In the genomic region with DNA sequence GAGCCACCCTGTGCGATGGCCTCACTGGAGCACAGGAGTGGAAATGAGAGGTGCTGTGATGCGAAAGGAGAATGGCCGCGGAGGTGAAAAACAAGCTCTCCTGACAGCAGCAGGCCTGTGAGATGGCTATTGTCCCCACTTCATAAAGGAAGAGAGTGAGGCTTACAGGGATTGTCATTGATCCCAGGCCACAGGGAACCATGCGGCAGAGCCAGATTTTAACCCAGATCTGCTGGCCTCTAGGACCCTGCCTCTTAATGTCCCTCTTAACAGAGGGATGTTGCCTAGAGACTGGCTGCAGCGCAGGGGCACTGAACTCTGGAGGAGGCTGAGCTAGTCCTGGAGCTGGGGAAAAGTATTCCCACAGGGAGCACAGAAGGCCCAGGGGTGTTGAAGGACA, we compare ENCODE assay signal across 15 cellular contexts. TPM values are rescaled to one million over a fixed set of nuclear protein-coding genes. Genes with fewer than 3 reads are reported as not detected.
DNase-seq lines count a peak whose midpoint lies in the region; ATAC-seq and TF ChIP-seq lines count a peak whose summit lies in the region.
"Had no signal": no experiment of that assay in that cellular context is flagged by ENCODE, and none has a peak within 500 bp of the region (broad histone marks: within the 10 kb centered on the region; RNA-seq: fewer than 3 reads in every experiment).

No MANE protein-coding gene starts in this region.

- TF ChIP-seq CTCF in endodermal cell (conservative IDR thresholded peaks at IDR 0.05), result no peak

- peak overlapping the region; percentile 30 for H3K27ac Mint-ChIP-seq in activated naive CD4-positive, alpha-beta T cell treated with anti-CD3 and anti-CD28 coated beads, Interleukin-2, amount 50 U/mL, for 24 hours
- H3K27ac Mint-ChIP-seq in activated naive CD4-positive, alpha-beta T cell treated with anti-CD3 and anti-CD28 coated beads for 36 hours, result no peak overlapping the region
- H3K27ac Mint-ChIP-seq in T-helper 17 cell, result peak overlapping the region; percentile 98
- H3K27ac Mint-ChIP-seq in endodermal cell, result peak overlapping the region; percentile 52
- H3K27ac Mint-ChIP-seq in stimulated activated memory B cell treated with anti-CD40 and anti-IgM and Interleukin-4, amounts not matched to agents 10 μg/mL and 1 μg/mL and 100 μg/mL, for 72 hours, result peak overlapping the region; percentile 80

- POLR2A ChIA-PET in HEK293T (lab: Yijun Ruan, JAX), result no interaction called here

- H3K4me3 Mint-ChIP-seq in activated naive CD4-positive, alpha-beta T cell treated with anti-CD3 and anti-CD28 coated beads, Interleukin-2, amount 50 U/mL, for 24 hours, result no peak overlapping the region
- H3K4me3 Mint-ChIP-seq in activated naive CD4-positive, alpha-beta T cell treated with anti-CD3 and anti-CD28 coated beads for 36 hours, result no peak overlapping the region
- H3K4me3 Mint-ChIP-seq in T-helper 17 cell (peak overlapping the region; percentile 76), endodermal cell (no peak overlapping the region)
- H3K4me3 Mint-ChIP-seq in stimulated activated memory B cell treated with anti-CD40 and anti-IgM and Interleukin-4, amounts not matched to agents 10 μg/mL and 1 μg/mL and 100 μg/mL, for 72 hours, result no peak overlapping the region
- H3K4me3 Mint-ChIP-seq: activated naive CD4-positive, alpha-beta T cell treated with anti-CD3 and anti-CD28 coated beads, Interleukin-2, amount 10 ng/mL, durations not matched to agents 7 days and 5 days had no signal

- peaks cover 48% of the 10 kb centered on the region for H3K4me1 Mint-ChIP-seq in activated naive CD4-positive, alpha-beta T cell treated with anti-CD3 and anti-CD28 coated beads, Interleukin-2, amount 50 U/mL, for 24 hours
- peaks cover 41% of the 10 kb centered on the region for H3K4me1 Mint-ChIP-seq in activated naive CD4-positive, alpha-beta T cell treated with anti-CD3 and anti-CD28 coated beads for 36 hours (ENCODE audit: low read depth)
- H3K4me1 Mint-ChIP-seq in T-helper 17 cell, result peaks cover 37% of the 10 kb centered on the region
- H3K4me1 Mint-ChIP-seq in endodermal cell, result peaks cover 27% of the 10 kb centered on the region
- peaks cover 50% of the 10 kb centered on the region for H3K4me1 Mint-ChIP-seq in stimulated activated memory B cell treated with anti-CD40 and anti-IgM and Interleukin-4, amounts not matched to agents 10 μg/mL and 1 μg/mL and 100 μg/mL, for 72 hours

- no peak overlapping the region for H3K9ac ChIP-seq in endodermal cell (ENCODE audit: extremely low read depth, low read length, poor library complexity, severe bottlenecking)

- no peak for ATAC-seq in T-helper 17 cell
- no peak for ATAC-seq in stimulated activated memory B cell treated with anti-CD40 and anti-IgM and Interleukin-4, amounts not matched to agents 10 μg/mL and 1 μg/mL and 100 μg/mL, for 72 hours
- no peak for ATAC-seq in GM21576 (IDR thresholded peaks at IDR 0.05; ENCODE audit: unreplicated experiment)
- no peak for ATAC-seq in HG03135 (IDR thresholded peaks at IDR 0.05; ENCODE audit: unreplicated experiment)

- H3K9me3 Mint-ChIP-seq in activated naive CD4-positive, alpha-beta T cell treated with anti-CD3 and anti-CD28 coated beads, Interleukin-2, amount 50 U/mL, for 24 hours, result no peaks in the 10 kb centered on the region
- H3K9me3 Mint-ChIP-seq in activated naive CD4-positive, alpha-beta T cell treated with anti-CD3 and anti-CD28 coated beads for 36 hours, result no peaks in the 10 kb centered on the region
- no peaks in the 10 kb centered on the region for H3K9me3 Mint-ChIP-seq in endodermal cell
- H3K9me3 Mint-ChIP-seq in stimulated activated memory B cell treated with anti-CD40 and anti-IgM and Interleukin-4, amounts not matched to agents 10 μg/mL and 1 μg/mL and 100 μg/mL, for 72 hours, result no peaks in the 10 kb centered on the region
- H3K9me3 Mint-ChIP-seq: activated naive CD4-positive, alpha-beta T cell treated with anti-CD3 and anti-CD28 coated beads, Interleukin-2, amount 10 ng/mL, durations not matched to agents 7 days and 5 days had no signal

- peaks cover 1% of the 10 kb centered on the region for H3K36me3 Mint-ChIP-seq in activated naive CD4-positive, alpha-beta T cell treated with anti-CD3 and anti-CD28 coated beads, Interleukin-2, amount 50 U/mL, for 24 hours
- peaks cover 15% of the 10 kb centered on the region for H3K36me3 Mint-ChIP-seq in activated naive CD4-positive, alpha-beta T cell treated with anti-CD3 and anti-CD28 coated beads for 36 hours (ENCODE audit: low read depth)
- H3K36me3 Mint-ChIP-seq in T-helper 17 cell (ENCODE audit: low read depth) (peaks cover 5% of the 10 kb centered on the region), endodermal cell (ENCODE audit: low read depth) (peaks cover 25% of the 10 kb centered on the region)
- H3K36me3 Mint-ChIP-seq in stimulated activated memory B cell treated with anti-CD40 and anti-IgM and Interleukin-4, amounts not matched to agents 10 μg/mL and 1 μg/mL and 100 μg/mL, for 72 hours, result peaks cover 34% of the 10 kb centered on the region

- no peaks in the 10 kb centered on the region for H3K27me3 Mint-ChIP-seq in activated naive CD4-positive, alpha-beta T cell treated with anti-CD3 and anti-CD28 coated beads, Interleukin-2, amount 50 U/mL, for 24 hours
- no peaks in the 10 kb centered on the region for H3K27me3 Mint-ChIP-seq in activated naive CD4-positive, alpha-beta T cell treated with anti-CD3 and anti-CD28 coated beads for 36 hours (ENCODE audit: low read depth)
- no peaks in the 10 kb centered on the region for H3K27me3 Mint-ChIP-seq in T-helper 17 cell
- H3K27me3 Mint-ChIP-seq in endodermal cell (ENCODE audit: insufficient read depth), result no peaks in the 10 kb centered on the region
- no peaks in the 10 kb centered on the region for H3K27me3 Mint-ChIP-seq in stimulated activated memory B cell treated with anti-CD40 and anti-IgM and Interleukin-4, amounts not matched to agents 10 μg/mL and 1 μg/mL and 100 μg/mL, for 72 hours
- H3K27me3 Mint-ChIP-seq: activated naive CD4-positive, alpha-beta T cell treated with anti-CD3 and anti-CD28 coated beads, Interleukin-2, amount 10 ng/mL, durations not matched to agents 7 days and 5 days had no signal

- H3K27ac ChIP-seq in endodermal cell (ENCODE audit: low read depth, low read length), result peak overlapping the region; percentile 3
- H3K27ac ChIP-seq: suprapubic skin had no signal

- peaks cover 13% of the 10 kb centered on the region for H3K36me3 ChIP-seq in endodermal cell (ENCODE audit: control insufficient read depth, insufficient read depth, low read length)

- 84 to 88% methylated on average over 4 to 6 of the region's 6 CpGs for WGBS in endodermal cell (ENCODE audit: insufficient coverage in 1 of 2, insufficient read length in 1 of 2), 2 experiments

- intact Hi-C loops in activated naive CD4-positive, alpha-beta T cell treated with anti-CD3 and anti-CD28 coated beads for 36 hours (cut with micrococcal nuclease), result no loop called here

- H3K9me3 ChIP-seq in T-helper 17 cell (ENCODE audit: control insufficient read depth, low read length, poor library complexity, severe bottlenecking) (no peaks in the 10 kb centered on the region), endodermal cell (ENCODE audit: control insufficient read depth, low read length) (no peaks in the 10 kb centered on the region)
- H3K9me3 ChIP-seq: HAP-1, suprapubic skin had no signal

- DNase-seq in activated naive CD4-positive, alpha-beta T cell treated with anti-CD3 and anti-CD28 coated beads for 36 hours, result no peak
- DNase-seq in T-helper 17 cell, result no peak
- peak; percentile 50 for DNase-seq in endodermal cell
- no peak for DNase-seq in HEK293T (ENCODE audit: extremely low spot score)
- DNase-seq: activated naive CD4-positive, alpha-beta T cell treated with anti-CD3 and anti-CD28 coated beads, Interleukin-2, amount 10 ng/mL, durations not matched to agents 7 days and 5 days; head of caudate nucleus; NCI-H2029 treated with DMSO at 0.1 percent for 48 hours; NCI-H510A treated with DMSO at 0.1 percent for 48 hours had no signal

- no peak overlapping the region for H3K4me3 ChIP-seq in endodermal cell (ENCODE audit: low read length)
- H3K4me3 ChIP-seq: HAP-1, lung, suprapubic skin had no signal

- H3K4me1 ChIP-seq in endodermal cell (ENCODE audit: control insufficient read depth, insufficient read depth, low read length), result no peaks in the 10 kb centered on the region
- H3K4me1 ChIP-seq: HAP-1 had no signal

- no peaks in the 10 kb centered on the region for H3K27me3 ChIP-seq in endodermal cell (ENCODE audit: control insufficient read depth, insufficient read depth, low read length, poor library complexity, severe bottlenecking)
- H3K27me3 ChIP-seq: suprapubic skin had no signal

- CTCF ChIA-PET in activated naive CD4-positive, alpha-beta T cell treated with anti-CD3 and anti-CD28 coated beads for 36 hours (lab: Charles Lee), result interaction anchor here (2.2 to 3.4 kb wide), 2 partner anchors 16 to 18 kb away, joined by 5 to 12 read pairs; no protein-coding TSS in a partner anchor
- CTCF ChIA-PET in HEK293T (lab: Yijun Ruan, JAX), result interaction anchor here (0.5 to 0.7 kb wide), 2 partner anchors 16 to 57 kb away, joined by 3 to 4 read pairs; no protein-coding TSS in a partner anchor

TF ChIP-seq in HEK293T, 16 proteins besides CTCF, POLR2A, EP300 and RAD21:
- TF ChIP-seq TARDBP (IDR thresholded peaks at IDR 0.05), result no peak

RNA-seq across cellular contexts. Expression of a gene that starts 3.1 kb away (rescaled TPM):
- 10 to 100 TPM; 28.5 to 29.2 TPM for total RNA-seq in activated naive CD4-positive, alpha-beta T cell treated with anti-CD3 and anti-CD28 coated beads for 36 hours
- total RNA-seq in T-helper 17 cell (100 to 1,000 TPM; 206 to 261 TPM), endodermal cell (1 to 10 TPM; 6.7 to 7.5 TPM)
- 3.2 TPM for polyA plus RNA-seq in endodermal cell (2013, experiment 1 of 2)
- 4.9 TPM for polyA plus RNA-seq in endodermal cell (2013, experiment 2 of 2)

RNA-seq across cellular contexts. Expression of a gene that starts 16.8 kb away (rescaled TPM):
- 10 to 100 TPM; 22.0 to 22.8 TPM for total RNA-seq in activated naive CD4-positive, alpha-beta T cell treated with anti-CD3 and anti-CD28 coated beads for 36 hours
- total RNA-seq in T-helper 17 cell (10 to 100 TPM; 24.8 to 27.0 TPM), endodermal cell (10 to 100 TPM; 26.0 to 31.8 TPM)
- polyA plus RNA-seq in endodermal cell (2013, experiment 1 of 2), result 22.2 TPM
- polyA plus RNA-seq in endodermal cell (2013, experiment 2 of 2), result 22.5 TPM

RNA-seq across cellular contexts. Expression of a gene that starts 28.0 kb away (rescaled TPM):
- 1 to 10 TPM; 5.2 to 5.3 TPM for total RNA-seq in activated naive CD4-positive, alpha-beta T cell treated with anti-CD3 and anti-CD28 coated beads for 36 hours
- total RNA-seq in T-helper 17 cell (1 to 10 TPM; 3.3 to 4.9 TPM), endodermal cell (10 to 100 TPM in 1 of 2 donors, 1 to 10 TPM in 1; 6.6 to 11.5 TPM)
- polyA plus RNA-seq in endodermal cell (2013, experiment 1 of 2), result 14.9 TPM
- polyA plus RNA-seq in endodermal cell (2013, experiment 2 of 2), result 14.3 TPM

RNA-seq across cellular contexts. Expression of a gene that starts 35.9 kb away (rescaled TPM):
- not detected for total RNA-seq in activated naive CD4-positive, alpha-beta T cell treated with anti-CD3 and anti-CD28 coated beads for 36 hours
- total RNA-seq in T-helper 17 cell (not detected), endodermal cell (under 1 TPM in 1 of 2 donors, not detected in 1; 0.26 TPM)
- polyA plus RNA-seq in endodermal cell (2013, experiment 1 of 2), result not detected
- polyA plus RNA-seq in endodermal cell (2013, experiment 2 of 2), result not detected

RNA-seq across cellular contexts. Expression of a gene that starts 44.4 kb away (rescaled TPM):
- not detected for total RNA-seq in activated naive CD4-positive, alpha-beta T cell treated with anti-CD3 and anti-CD28 coated beads for 36 hours
- total RNA-seq in T-helper 17 cell (not detected), endodermal cell (1 to 10 TPM; 1.6 to 1.8 TPM)
- 1.4 TPM for polyA plus RNA-seq in endodermal cell (2013, experiment 1 of 2)
- 0.83 TPM for polyA plus RNA-seq in endodermal cell (2013, experiment 2 of 2)

Comparison
In these comparisons a context has a peak if more than half of its experiments do, and no peak if none do; other contexts are left out.
1. RNA of a gene that starts 3.1 kb away (total RNA-seq): 206 to 261 TPM in T-helper 17 cell; 28.5 to 29.2 TPM in activated naive CD4-positive, alpha-beta T cell treated with anti-CD3 and anti-CD28 coated beads for 36 hours and 6.7 to 7.5 TPM in endodermal cell; every median in the first group is over 4 times any median in the second.